1 cellular context compared by ENCODE assay signal in genomic region chr9:120344230-120344629, GRCh38.
TF ChIP-seq lines count a peak whose summit lies in the region.

No MANE protein-coding gene starts in this region.

TF ChIP-seq in WTC11, 78 proteins besides CTCF, POLR2A, EP300 and RAD21 (continued from another document):
- TF ChIP-seq, protein P1, sequence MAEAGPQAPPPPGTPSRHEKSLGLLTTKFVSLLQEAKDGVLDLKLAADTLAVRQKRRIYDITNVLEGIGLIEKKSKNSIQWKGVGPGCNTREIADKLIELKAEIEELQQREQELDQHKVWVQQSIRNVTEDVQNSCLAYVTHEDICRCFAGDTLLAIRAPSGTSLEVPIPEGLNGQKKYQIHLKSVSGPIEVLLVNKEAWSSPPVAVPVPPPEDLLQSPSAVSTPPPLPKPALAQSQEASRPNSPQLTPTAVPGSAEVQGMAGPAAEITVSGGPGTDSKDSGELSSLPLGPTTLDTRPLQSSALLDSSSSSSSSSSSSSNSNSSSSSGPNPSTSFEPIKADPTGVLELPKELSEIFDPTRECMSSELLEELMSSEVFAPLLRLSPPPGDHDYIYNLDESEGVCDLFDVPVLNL (CRISPR knock-in tag; IDR thresholded peaks at IDR 0.05; ENCODE audit: borderline replicate concordance, low read depth) = no peak
- TF ChIP-seq SP1 (CRISPR knock-in tag; conservative IDR thresholded peaks at IDR 0.05) (no peak), ZNF263 (CRISPR knock-in tag; IDR thresholded peaks at IDR 0.05; ENCODE audit: low read depth) (no peak), KAT7 (CRISPR knock-in tag; IDR thresholded peaks at IDR 0.05; ENCODE audit: borderline replicate concordance) (no peak), TEAD4 (CRISPR knock-in tag; IDR thresholded peaks at IDR 0.05) (no peak), HMGA2 (CRISPR knock-in tag; IDR thresholded peaks at IDR 0.05) (no peak), MXD4 (CRISPR knock-in tag; IDR thresholded peaks at IDR 0.05; ENCODE audit: borderline replicate concordance) (no peak), TCF7 (CRISPR knock-in tag; IDR thresholded peaks at IDR 0.05; ENCODE audit: low read depth) (no peak)
TF ChIP-seq in WTC11: peak in this region for 0.
